9 cellular contexts compared by ENCODE assay signal in the genomic region with DNA sequence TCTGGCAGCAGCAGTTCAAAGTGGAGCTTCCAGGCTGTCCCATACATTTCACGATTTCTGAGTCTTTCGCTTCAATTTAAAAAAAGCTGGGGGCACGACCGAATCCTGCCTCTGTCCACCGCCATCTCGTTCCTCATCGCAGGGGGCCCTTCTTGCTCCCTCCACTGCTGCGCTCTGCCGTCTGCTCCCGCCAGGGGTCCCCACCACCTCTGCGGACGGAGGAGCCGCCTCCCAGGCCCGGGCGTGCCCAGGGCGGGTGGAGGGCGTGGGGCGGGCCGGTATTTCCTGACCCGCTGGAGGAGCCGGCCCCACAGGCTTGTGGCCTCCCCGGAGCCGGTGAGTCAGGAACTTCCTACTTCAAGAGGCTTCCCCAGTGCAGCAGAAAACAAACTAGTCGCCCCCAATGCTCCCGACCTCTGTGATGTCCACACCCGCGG. TPM values are rescaled to one million over a fixed set of nuclear protein-coding genes. Genes with fewer than 3 reads are reported as not detected.
A peak's percentile ranks its signal among the peaks of the same experiment; 100 is the strongest.
DNase-seq lines count a peak whose midpoint lies in the region; ATAC-seq, FAIRE-seq and TF ChIP-seq lines count a peak whose summit lies in the region.
"Had no signal": no experiment of that assay in that cellular context is flagged by ENCODE, and none has a peak within 500 bp of the region (broad histone marks: within the 10 kb centered on the region; RNA-seq: fewer than 3 reads in every experiment).

No MANE protein-coding gene starts in this region.

- 0 out of 3 replicates have a peak, but pooled peaks of 1 of the 2 experiments have one; percentile 11 for TF ChIP-seq EP300 in H1 (IDR thresholded peaks at IDR 0.05; ENCODE audit: borderline replicate concordance in 1 of 2, low read depth in 2 of 2, low read length in 2 of 2)

- no peak overlapping the region for H2AFZ ChIP-seq in H1 (ENCODE audit: low read length)

- H3K79me2 ChIP-seq in H1 (ENCODE audit: control insufficient read depth in 1 of 2, insufficient read depth in 2 of 2, low read length in 2 of 2): no peaks in the 10 kb centered on the region

- H3K4me2 ChIP-seq in H1 (ENCODE audit: insufficient read depth in 1 of 2, low read depth in 2 of 2, low read length in 2 of 2): peak overlapping the region; percentile 50 to 58

- peak overlapping the region; percentile 17; the same call in 1 of the 2 replicates for H4K8ac ChIP-seq in H1 (ENCODE audit: extremely low read depth, insufficient read depth, low read length)

- H3K18ac ChIP-seq in H1 (ENCODE audit: extremely low read depth, low read length): peak overlapping the region; percentile 49

- FAIRE-seq in H1 (lab: Jason Lieb, UNC): no peak
- FAIRE-seq: G401.6 had no signal

- peak overlapping the region; percentile 89; the same call in 1 of the 2 replicates for H2BK15ac ChIP-seq in H1 (ENCODE audit: low read length)

- H3K4ac ChIP-seq in H1 (replicated peaks; ENCODE audit: insufficient read length, low read depth, low read length): peak overlapping the region; percentile 2

- H4K5ac ChIP-seq in H1 (ENCODE audit: insufficient read length, low read depth, low read length): no peak overlapping the region

- H3K4me3 ChIP-seq in H1 (ENCODE audit: extremely low read depth in 1 of 4, insufficient read depth in 2 of 4, low read depth in 3 of 4, low read length in 4 of 4): peak overlapping the region in 3 of 4 experiments; percentile 14 to 46 (median 32); a peak in 4 of 8 replicates

- no peaks in the 10 kb centered on the region for H3K27me3 ChIP-seq in H1 (replicated peaks in 1 of 4; ENCODE audit: control insufficient read depth in 3 of 4, extremely low read depth in 1 of 4, insufficient read depth in 3 of 4, low read length in 3 of 4)

- no peak overlapping the region for H3K14ac ChIP-seq in H1 (ENCODE audit: insufficient read length)

- DNase-seq in NCI-H1436 (lab: John Stamatoyannopoulos, UW) (peak; percentile 63), NCI-H1436 treated with DMSO at 0.1 percent for 48 hours (lab: John Stamatoyannopoulos, UW) (no peak), NOMO-1 (lab: John Stamatoyannopoulos, UW; ENCODE audit: unreplicated experiment in 2 of 2) (peak; percentile 92 to 96), H1 (ENCODE audit: low read depth in 1 of 2, low spot score in 2 of 2) (peak; percentile 56 to 95), mesenteric fat pad (ENCODE audit: low spot score) (peak; percentile 97)
- DNase-seq in activated CD8-positive, alpha-beta memory T cell treated with anti-CD3 and anti-CD28 coated beads for 48 hours (ENCODE audit: low read depth in 2 of 3, low spot score in 2 of 3): peak; percentile 80 to 94 (median 87)
- DNase-seq in stimulated activated CD8-positive, alpha-beta memory T cell treated with anti-CD3 and anti-CD28 coated beads, Interleukin-12 subunit alpha, Interleukin-12 subunit beta, amount 100 ng/mL, for 24 hours (ENCODE audit: extremely low read depth): peak; percentile 83

- peak in 2 of 3 experiments; percentile 78 to 89; a peak in 3 of 4 replicates for TF ChIP-seq CTCF in H1 (IDR thresholded peaks at IDR 0.05; ENCODE audit: control extremely low read depth in 1 of 3, insufficient read depth in 1 of 3, low read depth in 1 of 3, low read length in 3 of 3)

- no peaks in the 10 kb centered on the region for H3K9me3 ChIP-seq in H1 (ENCODE audit: insufficient read depth in 2 of 2, low read depth in 1 of 2, low read length in 1 of 2)

- TF ChIP-seq RAD21 in H1 (IDR thresholded peaks at IDR 0.05 in 1 of 2, conservative IDR thresholded peaks at IDR 0.05 in 1 of 2; ENCODE audit: low read depth in 2 of 2, low read length in 2 of 2): peak; percentile 79 to 86

- H4K20me1 ChIP-seq in H1 (replicated peaks in 1 of 2; ENCODE audit: control insufficient read depth in 1 of 2, insufficient read depth in 2 of 2, low read length in 2 of 2): no peaks in the 10 kb centered on the region

- POLR2A ChIA-PET in H1 (lab: Charles Lee; ENCODE audit: partially characterized antibody): interaction anchor here (0.8 to 1.4 kb wide), 5 partner anchors 12 to 94 kb away, joined by 3 to 4 read pairs (median 3); no protein-coding TSS in a partner anchor

- no peaks in the 10 kb centered on the region for H3K79me1 ChIP-seq in H1 (ENCODE audit: low read depth, low read length)

- WGBS in H1 (ENCODE audit: extremely low coverage in 1 of 2, insufficient coverage in 1 of 2, insufficient read length in 1 of 2, insufficient replicate concordance in 2 of 2, low coverage in 1 of 2, low lambda C conversion rate in 2 of 2, missing lambda C conversion rate in 1 of 2), 2 experiments: 21% methylated on average over 15 of the region's 27 CpGs; no CpG with 5 or more reads in 1 of the 2 experiments

- no peak overlapping the region for H2BK120ac ChIP-seq in H1 (replicated peaks; ENCODE audit: low read depth, low read length)

- peaks cover 0 to 30% (median 26%) of the 10 kb centered on the region in 4 experiments; a peak in 6 of 7 replicates for H3K4me1 ChIP-seq in H1 (replicated peaks in 1 of 4; ENCODE audit: control insufficient read depth in 3 of 4, insufficient read depth in 4 of 4, low read length in 3 of 4)

- TF ChIP-seq POLR2A in H1 (IDR thresholded peaks at IDR 0.05; ENCODE audit: control extremely low read depth in 1 of 2, low read depth in 2 of 2, low read length in 2 of 2): peak in 1 of 2 experiments; percentile 15; a peak in 1 of 3 replicates

- H3K56ac ChIP-seq in H1 (replicated peaks; ENCODE audit: insufficient read length, low read depth, low read length): no peak overlapping the region

- ATAC-seq in HG03342 (IDR thresholded peaks at IDR 0.05; ENCODE audit: unreplicated experiment): peak; percentile 26

- H3K27ac ChIP-seq in H1 (ENCODE audit: low read depth, low read length): no peak overlapping the region

- peak overlapping the region; percentile 88; the same call in 1 of the 2 replicates for H2BK20ac ChIP-seq in H1 (ENCODE audit: low read length)

- H3K23me2 ChIP-seq in H1 (ENCODE audit: low read depth, low read length): peaks cover 11% of the 10 kb centered on the region

- CTCF ChIA-PET in H1 (lab: Charles Lee; ENCODE audit: partially characterized antibody): interaction anchor here (0.9 to 2.3 kb wide), 18 partner anchors 10 to 221 kb away, joined by 3 to 10 read pairs (median 3); no protein-coding TSS in a partner anchor

- no peaks in the 10 kb centered on the region for H3K36me3 ChIP-seq in H1 (ENCODE audit: control insufficient read depth in 2 of 4, insufficient read depth in 4 of 4, low read length in 3 of 4)

- no peak overlapping the region for H3K9ac ChIP-seq in H1 (replicated peaks in 1 of 4; ENCODE audit: extremely low read depth in 1 of 4, low read depth in 3 of 4, low read length in 3 of 4)

- peak overlapping the region; percentile 75 for H4K91ac ChIP-seq in H1 (replicated peaks; ENCODE audit: insufficient read length, low read length)

- no peak overlapping the region for H2BK5ac ChIP-seq in H1 (ENCODE audit: low read depth, low read length)

- H3K23ac ChIP-seq in H1 (ENCODE audit: insufficient read length): no peak overlapping the region

- H2BK12ac ChIP-seq in H1 (ENCODE audit: low read depth, low read length): peak overlapping the region; percentile 85; the same call in 1 of the 2 replicates

- H2AK5ac ChIP-seq in H1 (ENCODE audit: low read depth, low read length): no peak overlapping the region

TF ChIP-seq in H1, 55 proteins besides CTCF, POLR2A, EP300 and RAD21 (continues in another document):
- TF ChIP-seq YY1 (IDR thresholded peaks at IDR 0.05; ENCODE audit: low read depth, low read length) (peak; percentile 81), HDAC2 (IDR thresholded peaks at IDR 0.05; ENCODE audit: borderline replicate concordance in 1 of 2, low read depth in 2 of 2, low read length in 2 of 2) (no peak), GABPA (IDR thresholded peaks at IDR 0.05; ENCODE audit: borderline replicate concordance, insufficient read depth, low read length) (0 out of 2 replicates have a peak, but pooled peaks have one; percentile 66), TBP (IDR thresholded peaks at IDR 0.05; ENCODE audit: low read depth, low read length) (0 out of 2 replicates have a peak, but pooled peaks have one; percentile 17), TAF1 (IDR thresholded peaks at IDR 0.05; ENCODE audit: low read depth, low read length) (peak; percentile 30; the same call in 1 of the 2 replicates), TAF7 (optimal IDR thresholded peaks at IDR 0.05; ENCODE audit: borderline replicate concordance, low read depth, low read length) (peak; percentile 33), CREB1 (IDR thresholded peaks at IDR 0.05) (peak; percentile 55), E2F6 (IDR thresholded peaks at IDR 0.05) (peak; percentile 38; the same call in 1 of the 2 replicates)
- TF ChIP-seq, protein P1, sequence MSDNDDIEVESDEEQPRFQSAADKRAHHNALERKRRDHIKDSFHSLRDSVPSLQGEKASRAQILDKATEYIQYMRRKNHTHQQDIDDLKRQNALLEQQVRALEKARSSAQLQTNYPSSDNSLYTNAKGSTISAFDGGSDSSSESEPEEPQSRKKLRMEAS (IDR thresholded peaks at IDR 0.05): no peak

RNA-seq across cellular contexts. Expression of gene USP20, which starts 50.4 kb away (rescaled TPM):
- total RNA-seq in H1 (2021; fragmentation: NEBNext Ultra II Directional; extraction: Animal tissue kit (Norgen Biotek cat#: 25700)): 13.4 and 17.9 TPM in 2 replicates
- polyA plus RNA-seq in H1 (2011; rRNA removed): 23.0 and 35.0 TPM in 2 replicates
- polyA plus RNA-seq in H1 (2011; cell fraction: cytosol; rRNA removed): 19.8 TPM
- polyA plus RNA-seq in H1 (2011; cell fraction: nucleus; rRNA removed): 91.3 TPM
- polyA plus RNA-seq in H1 (2012, experiment 1 of 2): 14.6 to 23.3 TPM (median 18.9 TPM) in 4 replicates
- 11.5 TPM for polyA plus RNA-seq in H1 (2012, experiment 2 of 2)
- 7.0 TPM for polyA plus RNA-seq in H1 (2013, experiment 1 of 2)
- 5.9 TPM for polyA plus RNA-seq in H1 (2013, experiment 2 of 2)
- 12.4 and 12.7 TPM in 2 replicates for polyA minus RNA-seq in H1 (2011; rRNA and poly(A)+ RNA removed)
- 15.6 TPM for polyA minus RNA-seq in H1 (2011; cell fraction: cytosol; rRNA and poly(A)+ RNA removed)
- 11.1 TPM for polyA minus RNA-seq in H1 (2011; cell fraction: nucleus; rRNA and poly(A)+ RNA removed)
- total RNA-seq in mesenteric fat pad: 16.8 TPM

RNA-seq across cellular contexts. Expression of gene C9orf78, which starts 50.6 kb away (rescaled TPM):
- 40.6 and 47.7 TPM in 2 replicates for total RNA-seq in H1 (2021; fragmentation: NEBNext Ultra II Directional; extraction: Animal tissue kit (Norgen Biotek cat#: 25700))
- 16.7 and 17.4 TPM in 2 replicates for polyA plus RNA-seq in H1 (2011; rRNA removed)
- 41.3 TPM for polyA plus RNA-seq in H1 (2011; cell fraction: cytosol; rRNA removed)
- 7.4 TPM for polyA plus RNA-seq in H1 (2011; cell fraction: nucleus; rRNA removed)
- 50.4 to 64.0 TPM (median 54.5 TPM) in 4 replicates for polyA plus RNA-seq in H1 (2012, experiment 1 of 2)
- 10.5 TPM for polyA plus RNA-seq in H1 (2012, experiment 2 of 2)
- polyA plus RNA-seq in H1 (2013, experiment 1 of 2): 32.3 TPM
- 35.3 TPM for polyA plus RNA-seq in H1 (2013, experiment 2 of 2)
- 5.0 and 8.7 TPM in 2 replicates for polyA minus RNA-seq in H1 (2011; rRNA and poly(A)+ RNA removed)
- 17.6 TPM for polyA minus RNA-seq in H1 (2011; cell fraction: cytosol; rRNA and poly(A)+ RNA removed)
- 6.8 TPM for polyA minus RNA-seq in H1 (2011; cell fraction: nucleus; rRNA and poly(A)+ RNA removed)
- 30.1 TPM for total RNA-seq in mesenteric fat pad
